ENCODE assay signal across 39 cellular contexts in the genomic region with DNA sequence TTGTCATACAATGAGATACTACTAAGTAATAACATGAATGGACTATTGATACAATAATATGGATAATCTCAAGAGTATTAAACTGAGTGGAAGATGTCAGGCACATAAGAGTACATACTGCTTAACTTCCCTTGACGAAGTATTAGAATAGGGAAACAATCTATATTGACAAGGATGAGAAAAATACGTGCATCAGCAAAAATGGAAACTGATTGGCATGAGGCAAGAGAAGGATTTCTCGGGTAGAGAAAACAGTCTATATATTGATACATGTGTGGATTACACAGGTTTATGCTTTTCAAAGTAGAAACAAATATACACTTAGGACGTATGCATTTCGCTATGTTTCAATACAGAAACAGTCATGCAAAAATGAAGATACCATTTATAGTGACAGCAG. TPM values are rescaled to one million over a fixed set of nuclear protein-coding genes. Genes with fewer than 3 reads are reported as not detected.
"Had no signal": no experiment of that assay in that cellular context is flagged by ENCODE, and none has a peak within 500 bp of the region (broad histone marks: within the 10 kb centered on the region; RNA-seq: fewer than 3 reads in every experiment).

No MANE protein-coding gene starts in this region.

- H3K9me3 ChIP-seq: MG63 had no signal

- H3K36me3 ChIP-seq: MG63 had no signal

- H3K27me3 ChIP-seq: MG63 had no signal

- DNase-seq: MG63, MM.1S, MV-4-11, NCI-H1048, NCI-H1092, NCI-H1092 treated with DMSO at 0.1 percent for 48 hours, NCI-H1105, NCI-H1105 treated with DMSO at 0.1 percent for 48 hours, NCI-H1417, NCI-H1417 treated with DMSO at 0.1 percent for 48 hours, NCI-H1436, NCI-H1436 treated with DMSO at 0.1 percent for 48 hours, NCI-H146, NCI-H1694, NCI-H1694 treated with DMSO at 0.1 percent for 48 hours, NCI-H187, NCI-H187 treated with DMSO at 0.1 percent for 48 hours, NCI-H1930, NCI-H2029, NCI-H2029 treated with DMSO at 0.1 percent for 48 hours, NCI-H2081, NCI-H2081 treated with DMSO at 0.1 percent for 48 hours, NCI-H2107, NCI-H2171, NCI-H2171 treated with DMSO at 0.1 percent for 48 hours, NCI-H2227 treated with DMSO at 0.1 percent for 48 hours, NCI-H226, NCI-H345, NCI-H446, NCI-H446 treated with DMSO at 0.1 percent for 48 hours, NCI-H510A, NCI-H510A treated with DMSO at 0.1 percent for 48 hours, NCI-H524, NCI-H524 treated with DMSO at 0.1 percent for 48 hours, NCI-H526 had no signal

- H3K4me3 ChIP-seq: MG63 had no signal

RNA-seq across cellular contexts. Expression of gene PRR20E, which starts 57.4 kb away (rescaled TPM):
- total RNA-seq: LHCN-M2, M059J, MCF 10A, NCI-H460 had no signal
